Comparison of ENCODE assay signal across 24 cellular contexts in the genomic region with DNA sequence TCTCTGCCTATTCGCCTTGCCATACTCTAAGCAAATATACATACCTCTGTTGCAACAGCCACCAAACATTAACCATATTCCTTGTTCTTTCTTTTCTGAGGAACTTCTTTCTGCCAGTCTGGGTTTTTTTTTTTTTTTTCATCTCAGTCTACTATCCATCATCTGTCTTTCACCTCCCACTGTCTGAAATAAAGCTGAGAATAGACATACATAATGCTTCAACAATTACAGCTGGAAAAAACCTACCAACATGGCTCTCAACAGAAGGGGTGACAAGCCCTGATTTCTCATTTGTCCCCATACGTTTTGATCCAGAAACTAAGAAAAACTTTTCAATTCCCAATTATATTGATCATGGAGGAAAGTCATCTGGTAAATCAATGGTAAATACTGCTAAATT.
"Had no signal": no experiment of that assay in that cellular context is flagged by ENCODE, and none has a peak within 500 bp of the region (broad histone marks: within the 10 kb centered on the region; RNA-seq: fewer than 3 reads in every experiment).

No MANE protein-coding gene starts in this region.

- H3K36me3 ChIP-seq: stomach, suprapubic skin, thoracic aorta, thyroid gland, tibial artery, tibial nerve, transverse colon, upper lobe of left lung, upper lobe of right lung, uterus, vagina had no signal

- H3K27me3 ChIP-seq: stomach, suprapubic skin, testis, thyroid gland, tibial artery, tibial nerve, transverse colon, upper lobe of left lung, upper lobe of right lung, uterus, vagina had no signal

- DNase-seq: stimulated activated CD4-positive, alpha-beta T cell treated with anti-CD3 and anti-CD28 coated beads, Interleukin-2, amount 100 ng/mL, for 48 hours; stimulated activated CD4-positive, alpha-beta T cell treated with anti-CD3 and anti-CD28 coated beads, Interleukin-4, amount 100 ng/mL, for 1 hour; stimulated activated CD4-positive, alpha-beta T cell treated with anti-CD3 and anti-CD28 coated beads, Interleukin-4, amount 100 ng/mL, for 24 hours; stimulated activated CD4-positive, alpha-beta T cell treated with anti-CD3 and anti-CD28 coated beads, Interleukin-4, amount 100 ng/mL, for 4 hours; stimulated activated CD8-positive, alpha-beta memory T cell treated with anti-CD3 and anti-CD28 coated beads, Interleukin-4, amount 100 ng/mL, for 48 hours; stimulated activated naive B cell treated with anti-CD40 and anti-IgM and Interleukin-4, amounts not matched to agents 10 μg/mL and 1 μg/mL and 100 μg/mL, for 72 hours; stimulated activated naive CD4-positive, alpha-beta T cell; stimulated activated naive CD4-positive, alpha-beta T cell treated with Interleukin-2 at 50 U/mL for 16 hours; stimulated activated naive CD8-positive, alpha-beta T cell treated with anti-CD3 and anti-CD28 coated beads, Interleukin-15, amount 100 ng/mL, for 72 hours; stimulated activated naive CD8-positive, alpha-beta T cell treated with anti-CD3 and anti-CD28 coated beads, Interleukin-15, Interleukin-2, amounts not matched to agents 100 U/mL and 50 U/mL, for 24 hours; stomach; substantia nigra; testis; thyroid gland; tibial artery; transverse colon; trophoblast cell; upper lobe of left lung; upper lobe of right lung; uterus had no signal

- H3K4me3 ChIP-seq: stomach, suprapubic skin, testis, thoracic aorta, thyroid gland, tibial artery, tibial nerve, transverse colon, upper lobe of left lung, upper lobe of right lung, uterus, vagina had no signal

- H3K9me3 ChIP-seq: stomach, suprapubic skin, testis, thoracic aorta, thyroid gland, tibial artery, tibial nerve, transverse colon, upper lobe of left lung, upper lobe of right lung, uterus, vagina had no signal

- H3K27ac ChIP-seq: stomach, suprapubic skin, testis, thoracic aorta, thyroid gland, tibial artery, tibial nerve, transverse colon, upper lobe of left lung, upper lobe of right lung, uterus, vagina had no signal
